In genomic region chr2:206442854-206443734, GRCh38 we compare ENCODE assay signal across 8 cellular contexts. TPM values are rescaled to one million over a fixed set of nuclear protein-coding genes. Genes with fewer than 3 reads are reported as not detected.
DNase-seq lines count a peak whose midpoint lies in the region; ATAC-seq and TF ChIP-seq lines count a peak whose summit lies in the region.

ADAM23 (plus strand) TSS chr2:206443532; CDS start chr2:206443867, 335 bp downstream.

- H3K4me3 ChIP-seq in ACC112 (ENCODE audit: low read depth, low read length): peak within 1 kb of the TSS; percentile 75
- H3K4me3 ChIP-seq in Peyer's patch: peak within 1 kb of the TSS; percentile 17 to 65 (median 46)
- peak within 1 kb of the TSS; percentile 43 for H3K4me3 ChIP-seq in ovary
- peak within 1 kb of the TSS; percentile 65 for H3K4me3 ChIP-seq in aorta (ENCODE audit: low read length in 2 of 2)

- H3K36me3 Mint-ChIP-seq in activated naive CD8-positive, alpha-beta T cell treated with anti-CD3 and anti-CD28 coated beads for 36 hours: no peaks in the 10 kb centered on the region

- TF ChIP-seq CTCF in Peyer's patch (IDR thresholded peaks at IDR 0.05): no peak
- no peak for TF ChIP-seq CTCF in ovary (IDR thresholded peaks at IDR 0.05)

- no peak for TF ChIP-seq POLR2A in Peyer's patch (IDR thresholded peaks at IDR 0.05)
- no peak for TF ChIP-seq POLR2A in ovary (IDR thresholded peaks at IDR 0.05)

- H3K27me3 ChIP-seq in ACC112 (ENCODE audit: insufficient read depth, low read length) (peaks cover 35% of the 10 kb centered on the region), Peyer's patch (peaks cover 0 to 16% of the 10 kb centered on the region in 2 donors), ovary (no peaks in the 10 kb centered on the region), aorta (ENCODE audit: control insufficient read depth in 1 of 2, insufficient read depth in 2 of 2, low read length in 1 of 2) (no peaks in the 10 kb centered on the region)

- peaks cover 14% of the 10 kb centered on the region for H3K4me1 Mint-ChIP-seq in activated naive CD8-positive, alpha-beta T cell treated with anti-CD3 and anti-CD28 coated beads for 36 hours

- no peaks in the 10 kb centered on the region for H3K9me3 Mint-ChIP-seq in activated naive CD8-positive, alpha-beta T cell treated with anti-CD3 and anti-CD28 coated beads for 36 hours

- H3K27ac Mint-ChIP-seq in activated naive CD8-positive, alpha-beta T cell treated with anti-CD3 and anti-CD28 coated beads for 36 hours: no peak within 1 kb of the TSS

- H3K27ac ChIP-seq in ACC112 (ENCODE audit: low read depth, low read length) (no peak within 1 kb of the TSS), Peyer's patch (peak within 1 kb of the TSS in 1 of 4 donors; percentile 12), ovary (peak within 1 kb of the TSS; percentile 46 to 47), aorta (ENCODE audit: low read depth in 1 of 2, low read length in 2 of 2) (no peak within 1 kb of the TSS)

- no peaks in the 10 kb centered on the region for H3K79me2 ChIP-seq in ACC112 (ENCODE audit: control insufficient read depth, insufficient read depth, low read length, unreplicated experiment)

- no peaks in the 10 kb centered on the region for H3K36me3 ChIP-seq in ACC112 (ENCODE audit: insufficient read depth, low read length)
- H3K36me3 ChIP-seq in Peyer's patch: no peaks in the 10 kb centered on the region
- H3K36me3 ChIP-seq in ovary: no peaks in the 10 kb centered on the region
- H3K36me3 ChIP-seq in aorta (ENCODE audit: control insufficient read depth in 1 of 2, insufficient read depth in 2 of 2, low read length in 1 of 2): no peaks in the 10 kb centered on the region

- H3K27me3 Mint-ChIP-seq in activated naive CD8-positive, alpha-beta T cell treated with anti-CD3 and anti-CD28 coated beads for 36 hours: peaks cover 78% of the 10 kb centered on the region

- H3K4me3 Mint-ChIP-seq in activated naive CD8-positive, alpha-beta T cell treated with anti-CD3 and anti-CD28 coated beads for 36 hours: peak within 1 kb of the TSS; percentile 77

- peak in 1 of 3 donors; percentile 56 for DNase-seq in Peyer's patch
- DNase-seq in activated naive CD8-positive, alpha-beta T cell treated with anti-CD3 and anti-CD28 coated beads for 36 hours: peak; percentile 61
- peak; percentile 70 for DNase-seq in Right ventricle myocardium superior
- DNase-seq in ovary: peak; percentile 54 to 79 (median 64)
- DNase-seq in aorta: peak; percentile 58 to 79

- H2AFZ ChIP-seq in ACC112 (ENCODE audit: low read length, unreplicated experiment): peak within 1 kb of the TSS; percentile 93

- no peaks in the 10 kb centered on the region for H3K4me1 ChIP-seq in ACC112 (ENCODE audit: control insufficient read depth, insufficient read depth, low read length, unreplicated experiment)
- peaks cover 0 to 15% (median 0%) of the 10 kb centered on the region in 4 donors for H3K4me1 ChIP-seq in Peyer's patch
- no peaks in the 10 kb centered on the region for H3K4me1 ChIP-seq in ovary (ENCODE audit: insufficient read depth)
- no peaks in the 10 kb centered on the region for H3K4me1 ChIP-seq in aorta (ENCODE audit: control insufficient read depth in 1 of 2, insufficient read depth in 2 of 2, low read length in 2 of 2)

- peak; percentile 39 for ATAC-seq in GM18519 (IDR thresholded peaks at IDR 0.05; ENCODE audit: low FRiP score, unreplicated experiment)
- ATAC-seq in HG03432 (IDR thresholded peaks at IDR 0.05; ENCODE audit: unreplicated experiment): peak; percentile 68
- peak; percentile 84 for ATAC-seq in Right ventricle myocardium superior (ENCODE audit: poor library complexity)
- peak; percentile 75 for ATAC-seq in aorta (ENCODE audit: low FRiP score)

- intact Hi-C loops in Right ventricle myocardium superior (cut with DNase I) (loop anchor here (10.0 kb wide), 1 partner anchor 72 kb away; no protein-coding TSS in a partner anchor), ovary (cut with DNase I) (no loop called here), aorta (cut with DNase I) (loop anchor here in 1 of 2 donors (5.0 to 10.0 kb wide), 2 partner anchors 168 to 281 kb away; partner anchors contain the start of gene ZDBF2)

- H3K9me3 ChIP-seq in Peyer's patch: no peaks in the 10 kb centered on the region
- no peaks in the 10 kb centered on the region for H3K9me3 ChIP-seq in ovary
- no peaks in the 10 kb centered on the region for H3K9me3 ChIP-seq in aorta (ENCODE audit: control insufficient read depth, low read length)

- TF ChIP-seq EP300 in ovary (IDR thresholded peaks at IDR 0.05): no peak

- 0 to 1% (median 1%) methylated on average over 36 to 81 of the region's 81 CpGs for WGBS in ovary, 3 donors
- 0% methylated on average over 36 to 81 of the region's 81 CpGs for WGBS in aorta, 2 donors

RNA-seq across cellular contexts. Expression of gene ADAM23, which starts in this region (rescaled TPM):
- 1 to 10 TPM in 2 of 4 donors, under 1 TPM in 2; 0.47 to 2.5 (median 1.4) TPM for total RNA-seq in Peyer's patch
- under 1 TPM in 1 of 2 experiments, not detected in 1; 0.10 TPM for total RNA-seq in activated naive CD8-positive, alpha-beta T cell treated with anti-CD3 and anti-CD28 coated beads for 36 hours
- total RNA-seq in Right ventricle myocardium superior: 58.9 TPM
- 1 to 10 TPM in 6 of 7 donors, under 1 TPM in 1; 0.83 to 6.8 (median 4.1) TPM for total RNA-seq in ovary
- 10 to 100 TPM in 1 of 2 donors, under 1 TPM in 1; 0.98 to 18.8 TPM for polyA plus RNA-seq in ovary
- 10 to 100 TPM in 1 of 2 donors, 1 to 10 TPM in 1; 4.2 to 11.1 TPM for total RNA-seq in aorta
- 1 to 10 TPM; 1.0 to 1.5 TPM for polyA plus RNA-seq in aorta

Comparison
In these comparisons a context has a peak if more than half of its experiments do, and no peak if none do; other contexts are left out.
1. Peak in DNase-seq in activated naive CD8-positive, alpha-beta T cell treated with anti-CD3 and anti-CD28 coated beads for 36 hours; RNA of the gene not detected or under 1 TPM.
2. H3K27ac ChIP-seq: peak in ovary (2 of 2); none in ACC112 (single experiment) and aorta (0 of 2).
3. Peak in every context shown above with its lines, with median percentiles within 50 percentile points of each other: H3K4me3 ChIP-seq and ATAC-seq.